21 cellular contexts compared by ENCODE assay signal in genomic region chr9:93586290-93587057, GRCh38. TPM values are rescaled to one million over a fixed set of nuclear protein-coding genes. Genes with fewer than 3 reads are reported as not detected.
DNase-seq lines count a peak whose midpoint lies in the region; ATAC-seq, FAIRE-seq and TF ChIP-seq lines count a peak whose summit lies in the region.
"Had no signal": no experiment of that assay in that cellular context is flagged by ENCODE, and none has a peak within 500 bp of the region (broad histone marks: within the 10 kb centered on the region; RNA-seq: fewer than 3 reads in every experiment).

No MANE protein-coding gene starts in this region.

- no peaks in the 10 kb centered on the region for H3K27me3 Mint-ChIP-seq in CD4-positive, alpha-beta T cell
- no peaks in the 10 kb centered on the region for H3K27me3 Mint-ChIP-seq in activated CD8-positive, alpha-beta memory T cell treated with anti-CD3 and anti-CD28 coated beads, Interleukin-2, amount 10 ng/mL, durations not matched to agents 7 days and 5 days
- H3K27me3 Mint-ChIP-seq: activated naive CD4-positive, alpha-beta T cell treated with anti-CD3 and anti-CD28 coated beads, Interleukin-2, amount 50 U/mL, for 24 hours had no signal

- H2BK15ac ChIP-seq in neuronal stem cell (ENCODE audit: low read length): no peak overlapping the region

- H3K27ac ChIP-seq in CD4-positive, alpha-beta T cell (ENCODE audit: low read depth, low read length): no peak overlapping the region
- H3K27ac ChIP-seq in left ventricle myocardium inferior (replicated peaks) (peak overlapping the region; percentile 64), neuronal stem cell (replicated peaks; ENCODE audit: low read length) (no peak overlapping the region)
- H3K27ac ChIP-seq: ovary, SJSA1, testis had no signal

- H3K36me3 ChIP-seq in left ventricle myocardium inferior (no peaks in the 10 kb centered on the region), neuronal stem cell (replicated peaks in 1 of 2; ENCODE audit: control insufficient read depth in 2 of 2, insufficient read depth in 2 of 2, low read length in 2 of 2) (no peaks in the 10 kb centered on the region)
- H3K36me3 ChIP-seq: ovary, SJSA1 had no signal

- H2BK12ac ChIP-seq in neuronal stem cell (ENCODE audit: low read length): no peak overlapping the region

- POLR2A ChIA-PET in CD4-positive, alpha-beta T cell (lab: Charles Lee): no interaction called here

- ATAC-seq in CD4-positive, alpha-beta T cell (ENCODE audit: poor library complexity): no peak
- no peak for ATAC-seq in activated CD8-positive, alpha-beta memory T cell treated with anti-CD3 and anti-CD28 coated beads, Interleukin-2, amount 10 ng/mL, durations not matched to agents 7 days and 5 days
- ATAC-seq in GM18873 (IDR thresholded peaks at IDR 0.05; ENCODE audit: low FRiP score, unreplicated experiment): no peak
- ATAC-seq in GM21825 (IDR thresholded peaks at IDR 0.05; ENCODE audit: unreplicated experiment): no peak

- H2AFZ ChIP-seq in neuronal stem cell (ENCODE audit: low read length): no peak overlapping the region

- H3K4me1 ChIP-seq in left ventricle myocardium inferior (peaks cover 85% of the 10 kb centered on the region), neuronal stem cell (ENCODE audit: control insufficient read depth in 2 of 2, insufficient read depth in 1 of 2, low read depth in 1 of 2, low read length in 2 of 2) (peaks cover 12 to 20% of the 10 kb centered on the region in 2 donors)
- H3K4me1 ChIP-seq: SJSA1 had no signal

- FAIRE-seq in H54 (lab: Jason Lieb, UNC): no peak
- FAIRE-seq: D721Med, islet of Langerhans, K562 had no signal

- WGBS in neuronal stem cell (ENCODE audit: extremely low coverage in 2 of 2, insufficient read length in 2 of 2, insufficient replicate concordance in 1 of 2), 2 donors: no CpG with 5 or more reads among the region's 13 CpGs

- TF ChIP-seq CTCF in CD4-positive, alpha-beta T cell (IDR thresholded peaks at IDR 0.05): no peak
- peak; percentile 18 for TF ChIP-seq CTCF in left ventricle myocardium inferior (IDR thresholded peaks at IDR 0.05; ENCODE audit: borderline replicate concordance)

- no peak for TF ChIP-seq POLR2A in H54 (IDR thresholded peaks at IDR 0.05; ENCODE audit: low read depth, low read length)

- H3K14ac ChIP-seq in neuronal stem cell (ENCODE audit: low read length): no peak overlapping the region

- H2BK5ac ChIP-seq in neuronal stem cell (ENCODE audit: low read length): no peak overlapping the region

- peaks cover 15% of the 10 kb centered on the region for H3K79me1 ChIP-seq in neuronal stem cell (ENCODE audit: low read depth, low read length)

- H4K91ac ChIP-seq in neuronal stem cell (ENCODE audit: low read depth, low read length, poor library complexity): no peak overlapping the region

- H3K9ac ChIP-seq in neuronal stem cell (ENCODE audit: low read depth, low read length, poor library complexity): peak overlapping the region; percentile 33

- H3K4me1 Mint-ChIP-seq in CD4-positive, alpha-beta T cell (ENCODE audit: low read depth): peaks cover 87% of the 10 kb centered on the region
- peaks cover 8% of the 10 kb centered on the region for H3K4me1 Mint-ChIP-seq in activated CD8-positive, alpha-beta memory T cell treated with anti-CD3 and anti-CD28 coated beads, Interleukin-2, amount 10 ng/mL, durations not matched to agents 7 days and 5 days

- no peak overlapping the region for H2AK5ac ChIP-seq in neuronal stem cell (ENCODE audit: low read depth, low read length)

- no peaks in the 10 kb centered on the region for H3K9me3 Mint-ChIP-seq in CD4-positive, alpha-beta T cell
- peaks cover 14% of the 10 kb centered on the region for H3K9me3 Mint-ChIP-seq in activated CD8-positive, alpha-beta memory T cell treated with anti-CD3 and anti-CD28 coated beads, Interleukin-2, amount 10 ng/mL, durations not matched to agents 7 days and 5 days (ENCODE audit: low read depth)
- H3K9me3 Mint-ChIP-seq: activated naive CD4-positive, alpha-beta T cell treated with anti-CD3 and anti-CD28 coated beads, Interleukin-2, amount 50 U/mL, for 24 hours had no signal

- no peak for DNase-seq in CD4-positive, alpha-beta T cell
- peak; percentile 31 for DNase-seq in activated CD8-positive, alpha-beta memory T cell treated with anti-CD3 and anti-CD28 coated beads, Interleukin-2, amount 10 ng/mL, durations not matched to agents 7 days and 5 days
- peak; percentile 48 for DNase-seq in left ventricle myocardium inferior
- DNase-seq in neuronal stem cell (ENCODE audit: low spot score): no peak
- no peak for DNase-seq in stimulated activated CD4-positive, alpha-beta T cell treated with anti-CD3 and anti-CD28 coated beads, Interleukin-2, amount 100 ng/mL, for 24 hours
- DNase-seq in H54 (ENCODE audit: insufficient read length, low spot score): no peak
- DNase-seq: glutamatergic neuron, GOT3, NCI-H2081 treated with DMSO at 0.1 percent for 48 hours, NCI-H510A treated with DMSO at 0.1 percent for 48 hours, testis had no signal

- no peaks in the 10 kb centered on the region for H3K9me3 ChIP-seq in CD4-positive, alpha-beta T cell (ENCODE audit: control insufficient read depth, low read length)
- H3K9me3 ChIP-seq in left ventricle myocardium inferior (replicated peaks) (peaks cover 6% of the 10 kb centered on the region), neuronal stem cell (replicated peaks in 1 of 2; ENCODE audit: control insufficient read depth in 2 of 2, insufficient read depth in 1 of 2, low read depth in 1 of 2, low read length in 2 of 2) (peaks cover 3 to 27% of the 10 kb centered on the region in 2 donors)
- H3K9me3 ChIP-seq: ovary, SJSA1, testis had no signal

- H3K18ac ChIP-seq in neuronal stem cell (ENCODE audit: low read length): peak overlapping the region; percentile 87

- H3K27ac Mint-ChIP-seq in CD4-positive, alpha-beta T cell: peak overlapping the region; percentile 49
- H3K27ac Mint-ChIP-seq in activated CD8-positive, alpha-beta memory T cell treated with anti-CD3 and anti-CD28 coated beads, Interleukin-2, amount 10 ng/mL, durations not matched to agents 7 days and 5 days: no peak overlapping the region
- H3K27ac Mint-ChIP-seq: activated naive CD4-positive, alpha-beta T cell treated with anti-CD3 and anti-CD28 coated beads, Interleukin-2, amount 50 U/mL, for 24 hours; T-helper 2 cell treated with Interferon-gamma antibody and Interleukin-4, amounts not matched to agents 5 μg/mL and 100 μg/mL, for 36 hours had no signal

- no peak overlapping the region for H2BK120ac ChIP-seq in neuronal stem cell (ENCODE audit: low read depth, low read length)

- intact Hi-C loops in CD4-positive, alpha-beta T cell (cut with DNase I, micrococcal nuclease): no loop called here
- intact Hi-C loops in left ventricle myocardium inferior (cut with micrococcal nuclease): loop anchor here (5.0 kb wide), 1 partner anchor 444 kb away; no protein-coding TSS in a partner anchor

- H3K36me3 Mint-ChIP-seq in CD4-positive, alpha-beta T cell (ENCODE audit: low read depth): peaks cover 20% of the 10 kb centered on the region
- peaks cover 21% of the 10 kb centered on the region for H3K36me3 Mint-ChIP-seq in activated CD8-positive, alpha-beta memory T cell treated with anti-CD3 and anti-CD28 coated beads, Interleukin-2, amount 10 ng/mL, durations not matched to agents 7 days and 5 days

- no peaks in the 10 kb centered on the region for H3K27me3 ChIP-seq in CD4-positive, alpha-beta T cell (ENCODE audit: control insufficient read depth, insufficient read depth, low read length)
- no peaks in the 10 kb centered on the region for H3K27me3 ChIP-seq in left ventricle myocardium inferior (ENCODE audit: low read depth)
- H3K27me3 ChIP-seq in neuronal stem cell (ENCODE audit: control insufficient read depth in 3 of 3, insufficient read depth in 3 of 3, low read depth in 1 of 3, low read length in 3 of 3): no peaks in the 10 kb centered on the region
- H3K27me3 ChIP-seq: ovary, SJSA1, testis had no signal

- no peak overlapping the region for H3K4ac ChIP-seq in neuronal stem cell (ENCODE audit: low read length)

- CTCF ChIA-PET in CD4-positive, alpha-beta T cell (lab: Charles Lee): no interaction called here
- CTCF ChIA-PET in activated CD8-positive, alpha-beta memory T cell treated with anti-CD3 and anti-CD28 coated beads, Interleukin-2, amount 10 ng/mL, durations not matched to agents 7 days and 5 days (lab: Charles Lee): no interaction called here

- peak overlapping the region; percentile 45 for H3K4me3 Mint-ChIP-seq in CD4-positive, alpha-beta T cell
- no peak overlapping the region for H3K4me3 Mint-ChIP-seq in activated CD8-positive, alpha-beta memory T cell treated with anti-CD3 and anti-CD28 coated beads, Interleukin-2, amount 10 ng/mL, durations not matched to agents 7 days and 5 days
- H3K4me3 Mint-ChIP-seq: activated naive CD4-positive, alpha-beta T cell treated with anti-CD3 and anti-CD28 coated beads, Interleukin-2, amount 50 U/mL, for 24 hours; T-helper 2 cell treated with Interferon-gamma antibody and Interleukin-4, amounts not matched to agents 5 μg/mL and 100 μg/mL, for 36 hours had no signal

- H3K4me2 ChIP-seq in neuronal stem cell (ENCODE audit: insufficient read depth, low read length, poor library complexity, severe bottlenecking): no peak overlapping the region
- H3K4me2 ChIP-seq: smooth muscle cell had no signal

- H3K4me3 ChIP-seq in left ventricle myocardium inferior: no peak overlapping the region
- H3K4me3 ChIP-seq in neuronal stem cell (ENCODE audit: low read length in 2 of 2): no peak overlapping the region
- H3K4me3 ChIP-seq: K562, ovary, SJSA1, smooth muscle cell, testis had no signal

- no peak overlapping the region for H4K8ac ChIP-seq in neuronal stem cell (ENCODE audit: low read depth, low read length)

- H3K23ac ChIP-seq in neuronal stem cell (ENCODE audit: low read depth, low read length, poor library complexity): peak overlapping the region; percentile 62

RNA-seq across cellular contexts. Expression of gene PHF2, which starts 10.1 kb away (rescaled TPM):
- 10 to 100 TPM; 27.3 to 28.8 TPM for total RNA-seq in CD4-positive, alpha-beta T cell
- total RNA-seq in activated CD8-positive, alpha-beta memory T cell treated with anti-CD3 and anti-CD28 coated beads, Interleukin-2, amount 10 ng/mL, durations not matched to agents 7 days and 5 days: 10 to 100 TPM; 25.1 to 26.3 TPM
- 27.4 TPM for total RNA-seq in left ventricle myocardium inferior
- 19.9 TPM for polyA plus RNA-seq in neuronal stem cell (2013, experiment 1 of 2)
- polyA plus RNA-seq in neuronal stem cell (2013, experiment 2 of 2): 19.8 TPM

Comparison
In these comparisons a context has a peak if more than half of its experiments do, and no peak if none do; other contexts are left out.
1. DNase-seq: peak in activated CD8-positive, alpha-beta memory T cell treated with anti-CD3 and anti-CD28 coated beads, Interleukin-2, amount 10 ng/mL, durations not matched to agents 7 days and 5 days (single experiment) and left ventricle myocardium inferior (single experiment); none in CD4-positive, alpha-beta T cell (0 of 10), neuronal stem cell (single experiment), stimulated activated CD4-positive, alpha-beta T cell treated with anti-CD3 and anti-CD28 coated beads, Interleukin-2, amount 100 ng/mL, for 24 hours (0 of 2) and H54 (single experiment).